ENCODE assay signal across 10 cellular contexts in genomic region chr6:3438190-3439167, GRCh38. TPM values are rescaled to one million over a fixed set of nuclear protein-coding genes. Genes with fewer than 3 reads are reported as not detected.
DNase-seq lines count a peak whose midpoint lies in the region; ATAC-seq, FAIRE-seq and TF ChIP-seq lines count a peak whose summit lies in the region.
"Had no signal": no experiment of that assay in that cellular context is flagged by ENCODE, and none has a peak within 500 bp of the region (broad histone marks: within the 10 kb centered on the region; RNA-seq: fewer than 3 reads in every experiment).

No MANE protein-coding gene starts in this region.

- H2BK120ac ChIP-seq in mesendoderm (ENCODE audit: low read depth, low read length): no peak overlapping the region

- TF ChIP-seq EP300 in esophagus muscularis mucosa (IDR thresholded peaks at IDR 0.05) (peak; percentile 5), sigmoid colon (IDR thresholded peaks at IDR 0.05) (peak in 2 of 4 donors; percentile 24 to 25)

- H3K4me3 ChIP-seq in esophagus muscularis mucosa: no peak overlapping the region
- no peak overlapping the region for H3K4me3 ChIP-seq in sigmoid colon
- no peak overlapping the region for H3K4me3 ChIP-seq in mesendoderm (ENCODE audit: low read length)

- 52% methylated on average over 18 of the region's 26 CpGs for WGBS in esophagus muscularis mucosa
- WGBS in sigmoid colon, 2 donors: 49 to 66% methylated on average over 26 of the region's 26 CpGs
- WGBS in mesendoderm (ENCODE audit: extremely low coverage, insufficient coverage, low lambda C conversion rate): no CpG with 5 or more reads among the region's 26 CpGs

- FAIRE-seq in H54 (lab: Jason Lieb, UNC) (no peak), GM19239 (lab: Jason Lieb, UNC) (no peak)
- FAIRE-seq: TTC549 had no signal

- no peaks in the 10 kb centered on the region for H3K27me3 ChIP-seq in esophagus muscularis mucosa
- H3K27me3 ChIP-seq in sigmoid colon: no peaks in the 10 kb centered on the region
- no peaks in the 10 kb centered on the region for H3K27me3 ChIP-seq in mesendoderm (ENCODE audit: insufficient read depth, low read length, poor library complexity)

- H2BK15ac ChIP-seq in mesendoderm (replicated peaks; ENCODE audit: low read depth): no peak overlapping the region

- H3K79me2 ChIP-seq in mesendoderm (ENCODE audit: control insufficient read depth, insufficient read depth, low read length): peaks cover 5% of the 10 kb centered on the region

- no peak for TF ChIP-seq POLR2A in H54 (IDR thresholded peaks at IDR 0.05; ENCODE audit: low read depth, low read length)
- no peak for TF ChIP-seq POLR2A in esophagus muscularis mucosa (IDR thresholded peaks at IDR 0.05; ENCODE audit: low read depth)
- no peak for TF ChIP-seq POLR2A in sigmoid colon (IDR thresholded peaks at IDR 0.05)

- no peak overlapping the region for H4K8ac ChIP-seq in mesendoderm (ENCODE audit: low read depth, low read length)

- no peak overlapping the region for H3K23ac ChIP-seq in mesendoderm (ENCODE audit: low read length)

- DNase-seq in H54 (ENCODE audit: insufficient read length, low spot score): peak; percentile 55
- DNase-seq in NCI-H526 (lab: John Stamatoyannopoulos, UW): peak; percentile 61 to 87
- DNase-seq in esophagus muscularis mucosa (ENCODE audit: extremely low spot score): no peak
- peak; percentile 84 for DNase-seq in sigmoid colon
- DNase-seq in GM10266 (ENCODE audit: extremely low spot score): no peak
- DNase-seq in GM19239 (ENCODE audit: insufficient read length, low spot score): no peak
- no peak for DNase-seq in mesendoderm
- DNase-seq: right cardiac atrium had no signal

- H3K4me2 ChIP-seq in mesendoderm (ENCODE audit: low read length): no peak overlapping the region

- no peak for ATAC-seq in GM18867 (IDR thresholded peaks at IDR 0.05; ENCODE audit: unreplicated experiment)

- no peak overlapping the region for H3K4ac ChIP-seq in mesendoderm (ENCODE audit: low read depth, low read length)

- no peak overlapping the region for H3K18ac ChIP-seq in mesendoderm (ENCODE audit: low read length)

- no peak overlapping the region for H3K9ac ChIP-seq in mesendoderm (ENCODE audit: low read length)

- H3K79me1 ChIP-seq in mesendoderm (ENCODE audit: low read length): peaks cover 1% of the 10 kb centered on the region

- H3K56ac ChIP-seq in mesendoderm (ENCODE audit: low read length): no peak overlapping the region

- H3K36me3 ChIP-seq in esophagus muscularis mucosa (no peaks in the 10 kb centered on the region), sigmoid colon (no peaks in the 10 kb centered on the region), mesendoderm (ENCODE audit: control insufficient read depth, insufficient read depth, low read length) (no peaks in the 10 kb centered on the region)

- no peak overlapping the region for H4K5ac ChIP-seq in mesendoderm (ENCODE audit: low read length)

- no peaks in the 10 kb centered on the region for H3K9me3 ChIP-seq in esophagus muscularis mucosa
- H3K9me3 ChIP-seq in sigmoid colon: no peaks in the 10 kb centered on the region

- no peak overlapping the region for H2AK5ac ChIP-seq in mesendoderm (ENCODE audit: low read length)

- intact Hi-C loops in esophagus muscularis mucosa (cut with DNase I): no loop called here
- intact Hi-C loops in sigmoid colon (cut with DNase I): no loop called here

- H3K27ac ChIP-seq in esophagus muscularis mucosa (replicated peaks in 1 of 4): peak overlapping the region; percentile 66 to 79 (median 69)
- H3K27ac ChIP-seq in sigmoid colon: peak overlapping the region; percentile 58 to 82 (median 66)
- H3K27ac ChIP-seq in mesendoderm (ENCODE audit: low read depth, low read length): no peak overlapping the region

- H2BK5ac ChIP-seq in mesendoderm (ENCODE audit: low read length): no peak overlapping the region

- H3K4me1 ChIP-seq in esophagus muscularis mucosa (peaks cover 8 to 20% (median 16%) of the 10 kb centered on the region in 4 donors), sigmoid colon (peaks cover 0 to 22% (median 15%) of the 10 kb centered on the region in 4 donors), mesendoderm (ENCODE audit: control insufficient read depth, low read depth, low read length) (no peaks in the 10 kb centered on the region)

- TF ChIP-seq CTCF in esophagus muscularis mucosa (IDR thresholded peaks at IDR 0.05): no peak
- no peak for TF ChIP-seq CTCF in sigmoid colon (IDR thresholded peaks at IDR 0.05)
- no peak for TF ChIP-seq CTCF in GM10266 (IDR thresholded peaks at IDR 0.05; ENCODE audit: control insufficient read depth, insufficient read depth, low read depth, missing control alignments)

RNA-seq across cellular contexts. Expression of gene SLC22A23, which starts 18.4 kb away (rescaled TPM):
- 10 to 100 TPM in 2 of 4 donors, 1 to 10 TPM in 2; 7.6 to 13.1 (median 9.5) TPM for total RNA-seq in esophagus muscularis mucosa
- 10 to 100 TPM in 2 of 4 donors, 1 to 10 TPM in 2; 8.1 to 16.9 (median 10.7) TPM for total RNA-seq in sigmoid colon
- 10 to 100 TPM; 12.0 to 18.7 (median 13.9) TPM for polyA plus RNA-seq in sigmoid colon
- 7.9 TPM for polyA plus RNA-seq in mesendoderm (2013, experiment 1 of 2)
- 8.4 TPM for polyA plus RNA-seq in mesendoderm (2013, experiment 2 of 2)

Comparison
In these comparisons a context has a peak if more than half of its experiments do, and no peak if none do; other contexts are left out.
1. DNase-seq: peak in H54 (single experiment), NCI-H526 (2 of 2) and sigmoid colon (single experiment); none in esophagus muscularis mucosa (single experiment), GM10266 (single experiment), GM19239 (single experiment) and mesendoderm (single experiment).